In the genomic region with DNA sequence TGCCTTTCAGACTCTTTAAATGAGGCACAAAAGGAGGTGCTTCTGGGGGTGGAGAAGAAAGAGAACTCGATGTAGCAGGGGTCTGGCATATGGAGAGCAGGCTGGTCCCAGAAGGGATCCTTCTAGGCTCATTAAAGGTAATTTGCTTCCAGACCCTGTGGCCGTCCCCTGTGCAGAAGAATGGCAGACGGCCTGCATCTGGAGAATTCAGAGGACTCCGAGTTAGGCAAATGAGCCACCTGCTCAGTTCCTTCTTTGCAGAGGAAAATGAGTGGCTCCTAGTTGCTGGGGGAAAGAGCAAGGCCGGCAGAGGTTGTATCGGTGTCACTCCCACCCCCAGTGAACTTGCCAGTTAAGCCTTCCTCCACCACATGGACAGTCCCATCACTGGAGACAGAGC, we compare ENCODE assay signal across 17 cellular contexts.
A peak's percentile ranks its signal among the peaks of the same experiment; 100 is the strongest.
DNase-seq lines count a peak whose midpoint lies in the region; ATAC-seq lines count a peak whose summit lies in the region.
"Had no signal": no experiment of that assay in that cellular context is flagged by ENCODE, and none has a peak within 500 bp of the region (broad histone marks: within the 10 kb centered on the region; RNA-seq: fewer than 3 reads in every experiment).

No MANE protein-coding gene starts in this region.

- intact Hi-C loops in activated naive CD4-positive, alpha-beta T cell treated with anti-CD3 and anti-CD28 coated beads for 36 hours (cut with micrococcal nuclease), result no loop called here

- DNase-seq in NCI-H2171 (lab: John Stamatoyannopoulos, UW), result peak; percentile 34
- DNase-seq in NCI-H526 (lab: John Stamatoyannopoulos, UW), result peak; percentile 81 to 92
- peak; percentile 75 for DNase-seq in NCI-H82 treated with DMSO at 0.1 percent for 48 hours (lab: John Stamatoyannopoulos, UW; ENCODE audit: unreplicated experiment)
- no peak for DNase-seq in activated naive CD8-positive, alpha-beta T cell treated with anti-CD3 and anti-CD28 coated beads for 36 hours
- DNase-seq in activated naive CD4-positive, alpha-beta T cell treated with anti-CD3 and anti-CD28 coated beads for 36 hours, result no peak
- DNase-seq in T-helper 17 cell, result no peak
- DNase-seq in effector memory CD4-positive, alpha-beta T cell, result no peak
- DNase-seq: ACHN; BE2C; C1 segment of cervical spinal cord; CD4-positive, CD25-positive, alpha-beta regulatory T cell; CD8-positive, alpha-beta memory T cell; COR-L47; DMS79 treated with DMSO at 0.1 percent for 48 hours; GF-D8; HCEC 1CT had no signal

- H3K27me3 Mint-ChIP-seq in activated naive CD8-positive, alpha-beta T cell treated with anti-CD3 and anti-CD28 coated beads for 36 hours, result no peaks in the 10 kb centered on the region
- H3K27me3 Mint-ChIP-seq in activated naive CD4-positive, alpha-beta T cell treated with anti-CD3 and anti-CD28 coated beads for 36 hours (ENCODE audit: low read depth), result no peaks in the 10 kb centered on the region
- H3K27me3 Mint-ChIP-seq in T-helper 17 cell, result no peaks in the 10 kb centered on the region
- H3K27me3 Mint-ChIP-seq: CD4-positive, CD25-positive, alpha-beta regulatory T cell had no signal

- H3K36me3 ChIP-seq in effector memory CD4-positive, alpha-beta T cell (ENCODE audit: control insufficient read depth, insufficient read depth, low read length), result no peaks in the 10 kb centered on the region
- H3K36me3 ChIP-seq: BE2C had no signal

- H3K9me3 ChIP-seq in T-helper 17 cell (ENCODE audit: control insufficient read depth, low read length, poor library complexity, severe bottlenecking), result no peaks in the 10 kb centered on the region
- no peaks in the 10 kb centered on the region for H3K9me3 ChIP-seq in effector memory CD4-positive, alpha-beta T cell (ENCODE audit: control insufficient read depth, low read length)
- H3K9me3 ChIP-seq: BE2C had no signal

- no peaks in the 10 kb centered on the region for H3K4me1 Mint-ChIP-seq in activated naive CD8-positive, alpha-beta T cell treated with anti-CD3 and anti-CD28 coated beads for 36 hours
- H3K4me1 Mint-ChIP-seq in activated naive CD4-positive, alpha-beta T cell treated with anti-CD3 and anti-CD28 coated beads for 36 hours (ENCODE audit: low read depth), result no peaks in the 10 kb centered on the region
- no peaks in the 10 kb centered on the region for H3K4me1 Mint-ChIP-seq in T-helper 17 cell
- H3K4me1 Mint-ChIP-seq: CD4-positive, CD25-positive, alpha-beta regulatory T cell; CD8-positive, alpha-beta memory T cell had no signal

- H3K4me1 ChIP-seq in effector memory CD4-positive, alpha-beta T cell (ENCODE audit: control insufficient read depth, insufficient read depth, low read length, poor library complexity, severe bottlenecking), result no peaks in the 10 kb centered on the region
- H3K4me1 ChIP-seq: BE2C had no signal

- CTCF ChIA-PET in activated naive CD4-positive, alpha-beta T cell treated with anti-CD3 and anti-CD28 coated beads for 36 hours (lab: Charles Lee), result interaction anchor here (0.6 kb wide), 1 partner anchor 188 kb away, joined by 3 read pairs; no protein-coding TSS in a partner anchor

- H3K27me3 ChIP-seq in effector memory CD4-positive, alpha-beta T cell (replicated peaks; ENCODE audit: control insufficient read depth, insufficient read depth, low read length, poor library complexity, severe bottlenecking), result no peaks in the 10 kb centered on the region
- H3K27me3 ChIP-seq: BE2C had no signal

- H3K27ac ChIP-seq in effector memory CD4-positive, alpha-beta T cell (ENCODE audit: insufficient read depth, low read length, poor library complexity, severe bottlenecking), result no peak overlapping the region

- H3K4me3 Mint-ChIP-seq in activated naive CD8-positive, alpha-beta T cell treated with anti-CD3 and anti-CD28 coated beads for 36 hours, result no peak overlapping the region
- no peak overlapping the region for H3K4me3 Mint-ChIP-seq in activated naive CD4-positive, alpha-beta T cell treated with anti-CD3 and anti-CD28 coated beads for 36 hours
- H3K4me3 Mint-ChIP-seq in T-helper 17 cell, result no peak overlapping the region
- H3K4me3 Mint-ChIP-seq: CD4-positive, CD25-positive, alpha-beta regulatory T cell; CD8-positive, alpha-beta memory T cell; GM23338 had no signal

- no peak overlapping the region for H3K4me3 ChIP-seq in effector memory CD4-positive, alpha-beta T cell (ENCODE audit: insufficient read depth, low read depth, low read length, poor library complexity, severe bottlenecking)
- H3K4me3 ChIP-seq: GM23338 had no signal

- H3K9me3 Mint-ChIP-seq in activated naive CD8-positive, alpha-beta T cell treated with anti-CD3 and anti-CD28 coated beads for 36 hours, result no peaks in the 10 kb centered on the region
- H3K9me3 Mint-ChIP-seq in activated naive CD4-positive, alpha-beta T cell treated with anti-CD3 and anti-CD28 coated beads for 36 hours, result no peaks in the 10 kb centered on the region
- H3K9me3 Mint-ChIP-seq: CD4-positive, CD25-positive, alpha-beta regulatory T cell; CD8-positive, alpha-beta memory T cell; GM23338 had no signal

- H3K27ac Mint-ChIP-seq in activated naive CD8-positive, alpha-beta T cell treated with anti-CD3 and anti-CD28 coated beads for 36 hours, result no peak overlapping the region
- H3K27ac Mint-ChIP-seq in activated naive CD4-positive, alpha-beta T cell treated with anti-CD3 and anti-CD28 coated beads for 36 hours, result no peak overlapping the region
- H3K27ac Mint-ChIP-seq in T-helper 17 cell, result no peak overlapping the region
- H3K27ac Mint-ChIP-seq: CD4-positive, CD25-positive, alpha-beta regulatory T cell; CD8-positive, alpha-beta memory T cell; GM23338 had no signal

- no peak for ATAC-seq in T-helper 17 cell
- ATAC-seq: GM23338 had no signal

- H3K36me3 Mint-ChIP-seq in activated naive CD8-positive, alpha-beta T cell treated with anti-CD3 and anti-CD28 coated beads for 36 hours, result no peaks in the 10 kb centered on the region
- H3K36me3 Mint-ChIP-seq in activated naive CD4-positive, alpha-beta T cell treated with anti-CD3 and anti-CD28 coated beads for 36 hours (ENCODE audit: low read depth), result no peaks in the 10 kb centered on the region
- H3K36me3 Mint-ChIP-seq in T-helper 17 cell (ENCODE audit: low read depth), result no peaks in the 10 kb centered on the region
- H3K36me3 Mint-ChIP-seq: CD4-positive, CD25-positive, alpha-beta regulatory T cell; CD8-positive, alpha-beta memory T cell had no signal

Comparison
In these comparisons a context has a peak if more than half of its experiments do, and no peak if none do; other contexts are left out.
1. DNase-seq: peak in NCI-H2171 (single experiment), NCI-H526 (2 of 2) and NCI-H82 treated with DMSO at 0.1 percent for 48 hours (single experiment); none in activated naive CD8-positive, alpha-beta T cell treated with anti-CD3 and anti-CD28 coated beads for 36 hours (single experiment), activated naive CD4-positive, alpha-beta T cell treated with anti-CD3 and anti-CD28 coated beads for 36 hours (single experiment), T-helper 17 cell (0 of 3) and effector memory CD4-positive, alpha-beta T cell (0 of 3).